1 cellular context compared by ENCODE assay signal in genomic region chr1:218759795-218760194, GRCh38.
TF ChIP-seq lines count a peak whose summit lies in the region.

No MANE protein-coding gene starts in this region.

TF ChIP-seq in IMR-90, 13 proteins besides CTCF, POLR2A, EP300 and RAD21 (continued from another document):
- no peak for TF ChIP-seq MXI1 (IDR thresholded peaks at IDR 0.05; ENCODE audit: borderline replicate concordance, low read depth, low read length)
- TF ChIP-seq NFE2L2 (IDR thresholded peaks at IDR 0.05; ENCODE audit: low read depth, low read length) = no peak
- no peak for TF ChIP-seq MAZ (IDR thresholded peaks at IDR 0.05; ENCODE audit: borderline replicate concordance, low read depth, low read length)
- no peak for TF ChIP-seq SMC3 (IDR thresholded peaks at IDR 0.05; ENCODE audit: low read depth, low read length)
- no peak for TF ChIP-seq CEBPB (IDR thresholded peaks at IDR 0.05; ENCODE audit: low read depth, low read length)
- no peak for TF ChIP-seq FOS (IDR thresholded peaks at IDR 0.05; ENCODE audit: low read depth, low read length)
- TF ChIP-seq ELK1 (IDR thresholded peaks at IDR 0.05; ENCODE audit: borderline replicate concordance, low read depth, low read length) = no peak
- no peak for TF ChIP-seq USF2 (IDR thresholded peaks at IDR 0.05; ENCODE audit: low read depth, low read length)
